Comparison of ENCODE assay signal across 1 cellular context in genomic region chr7:131358636-131359035, GRCh38.
TF ChIP-seq lines count a peak whose summit lies in the region.

No MANE protein-coding gene starts in this region.

TF ChIP-seq in IMR-90, 13 proteins besides CTCF, POLR2A, EP300 and RAD21:
- TF ChIP-seq RFX5 (IDR thresholded peaks at IDR 0.05; ENCODE audit: low read depth, low read length) (no peak), USF2 (IDR thresholded peaks at IDR 0.05; ENCODE audit: low read depth, low read length) (no peak), FOS (IDR thresholded peaks at IDR 0.05; ENCODE audit: low read depth, low read length) (no peak), MAZ (IDR thresholded peaks at IDR 0.05; ENCODE audit: borderline replicate concordance, low read depth, low read length) (no peak), CHD1 (IDR thresholded peaks at IDR 0.05; ENCODE audit: low read depth, low read length) (no peak), CEBPB (IDR thresholded peaks at IDR 0.05; ENCODE audit: low read depth, low read length) (no peak), MAFK (IDR thresholded peaks at IDR 0.05; ENCODE audit: low read depth, low read length) (no peak), ELK1 (IDR thresholded peaks at IDR 0.05; ENCODE audit: borderline replicate concordance, low read depth, low read length) (no peak), SMC3 (IDR thresholded peaks at IDR 0.05; ENCODE audit: low read depth, low read length) (no peak), BHLHE40 (IDR thresholded peaks at IDR 0.05; ENCODE audit: low read depth, low read length) (no peak), MXI1 (IDR thresholded peaks at IDR 0.05; ENCODE audit: borderline replicate concordance, low read depth, low read length) (no peak)
